8 cellular contexts compared by ENCODE assay signal in genomic region chr10:42551582-42552187, GRCh38.
DNase-seq lines count a peak whose midpoint lies in the region; ATAC-seq and TF ChIP-seq lines count a peak whose summit lies in the region.

No MANE protein-coding gene starts in this region.

- CTCF ChIA-PET in Panc1 (lab: Charles Lee): no interaction called here

- H2BK5ac ChIP-seq in neuronal stem cell (ENCODE audit: low read length): no peak overlapping the region

- TF ChIP-seq CTCF in Panc1 (IDR thresholded peaks at IDR 0.05): no peak
- TF ChIP-seq CTCF in endothelial cell (IDR thresholded peaks at IDR 0.05; ENCODE audit: unreplicated experiment): no peak

- H3K4ac ChIP-seq in neuronal stem cell (ENCODE audit: low read length): no peak overlapping the region

- H3K36me3 ChIP-seq in Panc1 (ENCODE audit: control insufficient read depth, insufficient read depth, low read length): no peaks in the 10 kb centered on the region
- H3K36me3 ChIP-seq in neuronal stem cell (replicated peaks in 1 of 2; ENCODE audit: control insufficient read depth in 2 of 2, insufficient read depth in 2 of 2, low read length in 2 of 2): peaks cover 2 to 4% of the 10 kb centered on the region in 2 donors

- peak overlapping the region; percentile 85 for H3K23ac ChIP-seq in neuronal stem cell (ENCODE audit: low read depth, low read length, poor library complexity)

- peak overlapping the region; percentile 92 for H3K4me3 Mint-ChIP-seq in endothelial cell (ENCODE audit: unreplicated experiment)

- intact Hi-C loops in Panc1 (cut with micrococcal nuclease; ENCODE audit: unreplicated experiment): loop anchor here (5.0 to 10.0 kb wide), 2 partner anchors 83 to 556 kb away; partner anchors contain the start of gene ZNF33B

- in situ Hi-C loops in Panc1 (cut with HindIII; ENCODE audit: low pct_unique_long_range_greater_than_20kb, low sequenced_read_pairs): no loop called here

- peak overlapping the region; percentile 93 for H3K9ac ChIP-seq in neuronal stem cell (ENCODE audit: low read depth, low read length, poor library complexity)

- BruUV-seq in Panc1 (replicated peaks; lab: Mats Ljungman, UMichigan): no TSS peak

- H3K27ac ChIP-seq in Panc1 (ENCODE audit: low read length) (peak overlapping the region; percentile 71), neuronal stem cell (replicated peaks; ENCODE audit: low read length) (no peak overlapping the region)

- H3K4me1 Mint-ChIP-seq in endothelial cell (ENCODE audit: unreplicated experiment): peaks cover 7% of the 10 kb centered on the region

- H3K36me3 Mint-ChIP-seq in endothelial cell (ENCODE audit: low read depth, unreplicated experiment): peaks cover 11% of the 10 kb centered on the region

- no peak overlapping the region for H3K14ac ChIP-seq in neuronal stem cell (ENCODE audit: low read length)

- DNase-seq in Panc1 (ENCODE audit: low read depth, low spot score): no peak
- DNase-seq in endothelial cell (ENCODE audit: low spot score): no peak
- DNase-seq in neuronal stem cell (ENCODE audit: low spot score): peak; percentile 0
- no peak for DNase-seq in NCI-H510A (lab: John Stamatoyannopoulos, UW)
- DNase-seq in activated CD4-positive, CD25-positive, alpha-beta regulatory T cell treated with anti-CD3 and anti-CD28 coated beads, Interleukin-2, amount 50 U/mL, for 72 hours: no peak

- 0 out of 2 replicates have a peak, but pooled peaks cover 6% of the 10 kb centered on the region for H3K4me1 ChIP-seq in Panc1 (ENCODE audit: control insufficient read depth, insufficient read depth, low read length)
- peaks cover 0 to 6% of the 10 kb centered on the region in 2 donors for H3K4me1 ChIP-seq in neuronal stem cell (ENCODE audit: control insufficient read depth in 2 of 2, insufficient read depth in 1 of 2, low read depth in 1 of 2, low read length in 2 of 2)

- peak overlapping the region; percentile 54 for H3K27ac Mint-ChIP-seq in endothelial cell (ENCODE audit: unreplicated experiment)

- WGBS in neuronal stem cell (ENCODE audit: extremely low coverage in 2 of 2, insufficient read length in 2 of 2, insufficient replicate concordance in 1 of 2), 2 donors: no CpG with 5 or more reads among the region's 24 CpGs

- H3K9me3 Mint-ChIP-seq in endothelial cell (ENCODE audit: unreplicated experiment): peaks cover 7% of the 10 kb centered on the region

- POLR2A ChIA-PET in Panc1 (lab: Charles Lee): no interaction called here

- H2AK5ac ChIP-seq in neuronal stem cell (ENCODE audit: low read depth, low read length): peak overlapping the region; percentile 6

- H2BK12ac ChIP-seq in neuronal stem cell (ENCODE audit: low read length): no peak overlapping the region

- H2BK120ac ChIP-seq in neuronal stem cell (ENCODE audit: low read depth, low read length): no peak overlapping the region

- peak overlapping the region; percentile 83 for H3K4me2 ChIP-seq in neuronal stem cell (ENCODE audit: insufficient read depth, low read length, poor library complexity, severe bottlenecking)

- H3K4me3 ChIP-seq in Panc1 (ENCODE audit: low read depth in 2 of 2, low read length in 2 of 2): peak overlapping the region; percentile 57 to 94
- H3K4me3 ChIP-seq in neuronal stem cell (ENCODE audit: low read length in 2 of 2): peak overlapping the region; percentile 85 to 99

- no peak overlapping the region for H2BK15ac ChIP-seq in neuronal stem cell (ENCODE audit: low read length)

- H4K91ac ChIP-seq in neuronal stem cell (ENCODE audit: low read depth, low read length, poor library complexity): no peak overlapping the region

- H3K9me3 ChIP-seq in Panc1 (ENCODE audit: control insufficient read depth, insufficient read depth, low read depth, low read length): peaks cover 6% of the 10 kb centered on the region; the same call in 1 of the 2 replicates
- no peaks in the 10 kb centered on the region for H3K9me3 ChIP-seq in neuronal stem cell (replicated peaks in 1 of 2; ENCODE audit: control insufficient read depth in 2 of 2, insufficient read depth in 1 of 2, low read depth in 1 of 2, low read length in 2 of 2)

- H3K27me3 ChIP-seq in Panc1 (ENCODE audit: control insufficient read depth, insufficient read depth, low read length) (no peaks in the 10 kb centered on the region), neuronal stem cell (ENCODE audit: control insufficient read depth in 3 of 3, insufficient read depth in 3 of 3, low read depth in 1 of 3, low read length in 3 of 3) (no peaks in the 10 kb centered on the region)

- H3K79me1 ChIP-seq in neuronal stem cell (ENCODE audit: low read depth, low read length): peaks cover 9% of the 10 kb centered on the region

- peak overlapping the region; percentile 97 for H2AFZ ChIP-seq in neuronal stem cell (ENCODE audit: low read length)

- ATAC-seq in GM19324 (IDR thresholded peaks at IDR 0.05; ENCODE audit: low FRiP score, unreplicated experiment) (peak; percentile 1), Panc1 (peak; percentile 16), GM19463 (IDR thresholded peaks at IDR 0.05; ENCODE audit: unreplicated experiment) (no peak), GM18873 (IDR thresholded peaks at IDR 0.05; ENCODE audit: low FRiP score, unreplicated experiment) (no peak)

- peaks cover 2% of the 10 kb centered on the region for H3K27me3 Mint-ChIP-seq in endothelial cell (ENCODE audit: unreplicated experiment)

- H4K8ac ChIP-seq in neuronal stem cell (ENCODE audit: low read depth, low read length): no peak overlapping the region

- peak overlapping the region; percentile 95 for H3K18ac ChIP-seq in neuronal stem cell (ENCODE audit: low read length)

Comparison
In these comparisons a context has a peak if more than half of its experiments do, and no peak if none do; other contexts are left out.
1. ATAC-seq: peak in GM19324 (single experiment) and Panc1 (single experiment); none in GM19463 (single experiment) and GM18873 (single experiment).